Comparison of ENCODE assay signal across 13 cellular contexts in genomic region chr9:113131689-113132151, GRCh38. TPM values are rescaled to one million over a fixed set of nuclear protein-coding genes. Genes with fewer than 3 reads are reported as not detected.
DNase-seq lines count a peak whose midpoint lies in the region; ATAC-seq and TF ChIP-seq lines count a peak whose summit lies in the region.
"Had no signal": no experiment of that assay in that cellular context is flagged by ENCODE, and none has a peak within 500 bp of the region (broad histone marks: within the 10 kb centered on the region; RNA-seq: fewer than 3 reads in every experiment).

No MANE protein-coding gene starts in this region.

- no peaks in the 10 kb centered on the region for H4K20me1 ChIP-seq in GM23338 (replicated peaks; ENCODE audit: insufficient read depth)

- no peaks in the 10 kb centered on the region for H3K27me3 Mint-ChIP-seq in GM23338 (ENCODE audit: insufficient read depth, low read depth, poor library complexity)

- H3F3A ChIP-seq in GM23338 (replicated peaks; ENCODE audit: low read depth), result no peaks in the 10 kb centered on the region

- H3K4me3 Mint-ChIP-seq in GM23338, result no peak overlapping the region
- H3K4me3 Mint-ChIP-seq: natural killer cell treated with Interleukin-12 subunit alpha and Interleukin-12 subunit beta and Interleukin-15 and Interleukin-18, amount 100 ng/mL, for 72 hours; stimulated activated naive CD8-positive, alpha-beta T cell treated with anti-CD3 and anti-CD28 coated beads, Interleukin-15, Interleukin-2, amounts not matched to agents 100 ng/mL and 50 ng/mL, for 24 hours had no signal

- no peaks in the 10 kb centered on the region; the same call in 2 of the 3 replicates for H3K9me3 Mint-ChIP-seq in GM23338
- H3K9me3 Mint-ChIP-seq: natural killer cell treated with Interleukin-12 subunit alpha and Interleukin-12 subunit beta and Interleukin-15 and Interleukin-18, amount 100 ng/mL, for 72 hours; stimulated activated naive CD8-positive, alpha-beta T cell treated with anti-CD3 and anti-CD28 coated beads, Interleukin-15, Interleukin-2, amounts not matched to agents 100 ng/mL and 50 ng/mL, for 24 hours had no signal

- H3K9me2 ChIP-seq in GM23338 (ENCODE audit: insufficient read depth), result no peaks in the 10 kb centered on the region

- no peak for TF ChIP-seq CTCF in GM23338 (conservative IDR thresholded peaks at IDR 0.05; ENCODE audit: low read depth in 2 of 2)

- no peak overlapping the region for H3K27ac ChIP-seq in GM23338 (ENCODE audit: low read depth)
- peak overlapping the region; percentile 95 for H3K27ac ChIP-seq in caudate nucleus (ENCODE audit: low read depth, low read length)

- DNase-seq in GM23338 (ENCODE audit: low spot score), result peak; percentile 80
- peak; percentile 30 for DNase-seq in NAMALWA (ENCODE audit: low spot score)
- DNase-seq in caudate nucleus (lab: John Stamatoyannopoulos, UW), result peak in 3 of 61 donors; percentile 10 to 31 (median 27)
- peak; percentile 59 for DNase-seq in medulla oblongata (ENCODE audit: extremely low spot score)
- no peak for DNase-seq in sciatic nerve (ENCODE audit: low spot score)
- DNase-seq in stimulated activated naive CD8-positive, alpha-beta T cell treated with anti-CD3 and anti-CD28 coated beads, Interleukin-15, Interleukin-2, amounts not matched to agents 100 U/mL and 50 U/mL, for 24 hours, result no peak
- DNase-seq in NCI-H524 treated with DMSO at 0.1 percent for 48 hours (lab: John Stamatoyannopoulos, UW), result no peak
- DNase-seq: DMS53, NCI-H2081, SHP77 treated with DMSO at 0.1 percent for 48 hours had no signal

- H3K36me3 Mint-ChIP-seq in GM23338 (ENCODE audit: low read depth), result no peaks in the 10 kb centered on the region
- H3K36me3 Mint-ChIP-seq: natural killer cell treated with Interleukin-12 subunit alpha and Interleukin-12 subunit beta and Interleukin-15 and Interleukin-18, amount 100 ng/mL, for 72 hours had no signal

- H3K4me1 ChIP-seq in GM23338 (ENCODE audit: insufficient read depth), result no peaks in the 10 kb centered on the region

- intact Hi-C loops in sciatic nerve (cut with DNase I), result no loop called here

- H2AFZ ChIP-seq in GM23338, result no peak overlapping the region

- no peak overlapping the region for H3K4me2 ChIP-seq in GM23338

- no peaks in the 10 kb centered on the region for H3K36me3 ChIP-seq in GM23338 (ENCODE audit: insufficient read depth)

- H3K4me3 ChIP-seq in GM23338, result no peak overlapping the region

- H3K4me1 Mint-ChIP-seq in GM23338, result peaks cover 5% of the 10 kb centered on the region; the same call in 1 of the 3 replicates

- no peak overlapping the region for H3K27ac Mint-ChIP-seq in GM23338
- H3K27ac Mint-ChIP-seq: natural killer cell treated with Interleukin-12 subunit alpha and Interleukin-12 subunit beta and Interleukin-15 and Interleukin-18, amount 100 ng/mL, for 72 hours; stimulated activated naive CD8-positive, alpha-beta T cell treated with anti-CD3 and anti-CD28 coated beads, Interleukin-15, Interleukin-2, amounts not matched to agents 100 ng/mL and 50 ng/mL, for 24 hours had no signal

- H3K79me2 ChIP-seq in GM23338 (replicated peaks; ENCODE audit: insufficient read depth), result no peaks in the 10 kb centered on the region

- ATAC-seq in GM23338 (peak; percentile 83), sciatic nerve (no peak), GM18519 (IDR thresholded peaks at IDR 0.05; ENCODE audit: low FRiP score, unreplicated experiment) (no peak)
- no peak for ATAC-seq in stimulated activated naive CD8-positive, alpha-beta T cell treated with anti-CD3 and anti-CD28 coated beads, Interleukin-15, Interleukin-2, amounts not matched to agents 100 U/mL and 50 U/mL, for 24 hours
- ATAC-seq: natural killer cell treated with Interleukin-12 subunit alpha and Interleukin-12 subunit beta and Interleukin-15 and Interleukin-18, amount 100 ng/mL, for 72 hours had no signal

- H3K27me3 ChIP-seq in GM23338 (ENCODE audit: insufficient read depth), result no peaks in the 10 kb centered on the region

TF ChIP-seq in GM23338, 12 proteins besides CTCF, POLR2A, EP300 and RAD21:
- TF ChIP-seq REST (IDR thresholded peaks at IDR 0.05; ENCODE audit: unreplicated experiment), result peak; percentile 86
- TF ChIP-seq CREB1 (CRISPR knock-in tag; IDR thresholded peaks at IDR 0.05; ENCODE audit: low read depth), result no peak

RNA-seq across cellular contexts. Expression of gene SLC31A2, which starts 19.1 kb away (rescaled TPM):
- total RNA-seq in GM23338 (2014; rRNA removed; shearing (Covaris generic)), result 1.3 and 3.8 TPM in 2 replicates
- polyA plus RNA-seq in GM23338 (2016; fragmentation: Nextera tagmentation; extraction: Ambion mirVana), result 1.4 and 1.8 TPM in 2 replicates
- 11.6 TPM for total RNA-seq in sciatic nerve

Comparison
In these comparisons a context has a peak if more than half of its experiments do, and no peak if none do; other contexts are left out.
1. DNase-seq: peak in GM23338 (single experiment), NAMALWA (single experiment) and medulla oblongata (single experiment); none in sciatic nerve (single experiment), stimulated activated naive CD8-positive, alpha-beta T cell treated with anti-CD3 and anti-CD28 coated beads, Interleukin-15, Interleukin-2, amounts not matched to agents 100 U/mL and 50 U/mL, for 24 hours (single experiment) and NCI-H524 treated with DMSO at 0.1 percent for 48 hours (single experiment).